ENCODE assay signal across 18 cellular contexts in genomic region chr9:21412109-21412508, GRCh38. TPM values are rescaled to one million over a fixed set of nuclear protein-coding genes. Genes with fewer than 3 reads are reported as not detected.
DNase-seq lines count a peak whose midpoint lies in the region; ATAC-seq, FAIRE-seq and TF ChIP-seq lines count a peak whose summit lies in the region.
"Had no signal": no experiment of that assay in that cellular context is flagged by ENCODE, and none has a peak within 500 bp of the region (broad histone marks: within the 10 kb centered on the region; RNA-seq: fewer than 3 reads in every experiment).

No MANE protein-coding gene starts in this region.

- no peaks in the 10 kb centered on the region for H3K9me3 ChIP-seq in H1 (ENCODE audit: insufficient read depth in 2 of 2, low read depth in 1 of 2, low read length in 1 of 2)
- H3K9me3 ChIP-seq in MM.1S (replicated peaks; ENCODE audit: insufficient read depth, low read length) = no peaks in the 10 kb centered on the region
- H3K9me3 ChIP-seq: colonic mucosa had no signal

- no peaks in the 10 kb centered on the region for H3K9me2 ChIP-seq in MM.1S (replicated peaks; ENCODE audit: insufficient read depth, low read length)

- H2BK20ac ChIP-seq in H1 (ENCODE audit: low read length) = no peak overlapping the region

- no peak overlapping the region for H2BK12ac ChIP-seq in H1 (ENCODE audit: low read depth, low read length)

- CTCF ChIA-PET in H1 (lab: Charles Lee; ENCODE audit: partially characterized antibody) = interaction anchor here (0.8 to 2.0 kb wide), 3 partner anchors 14 to 87 kb away, joined by 3 to 7 read pairs (median 3); no protein-coding TSS in a partner anchor
- CTCF ChIA-PET in activated CD4-positive, alpha-beta T cell treated with anti-CD3 and anti-CD28 coated beads, Interleukin-2, amount 10 ng/mL, durations not matched to agents 7 days and 5 days (lab: Charles Lee) = no interaction called here

- H4K5ac ChIP-seq in H1 (ENCODE audit: insufficient read length, low read depth, low read length) = no peak overlapping the region

- TF ChIP-seq CTCF in H1 (IDR thresholded peaks at IDR 0.05; ENCODE audit: control extremely low read depth in 1 of 3, insufficient read depth in 1 of 3, low read depth in 1 of 3, low read length in 3 of 3) = no peak
- TF ChIP-seq CTCF in MM.1S (IDR thresholded peaks at IDR 0.05; ENCODE audit: low read length) = no peak

- POLR2A ChIA-PET in H1 (lab: Charles Lee; ENCODE audit: partially characterized antibody) = interaction anchor here (0.6 kb wide), 1 partner anchor 15 kb away, joined by 3 read pairs; no protein-coding TSS in a partner anchor
- POLR2A ChIA-PET in activated CD4-positive, alpha-beta T cell treated with anti-CD3 and anti-CD28 coated beads, Interleukin-2, amount 10 ng/mL, durations not matched to agents 7 days and 5 days (lab: Charles Lee) = no interaction called here

- no peak overlapping the region for H3K23ac ChIP-seq in H1 (ENCODE audit: insufficient read length)

- H3K36me3 Mint-ChIP-seq in activated CD4-positive, alpha-beta T cell treated with anti-CD3 and anti-CD28 coated beads, Interleukin-2, amount 10 ng/mL, durations not matched to agents 7 days and 5 days (ENCODE audit: low read depth) = no peaks in the 10 kb centered on the region

- TF ChIP-seq POLR2A in GM18505 (IDR thresholded peaks at IDR 0.05; ENCODE audit: borderline replicate concordance, extremely low read depth, insufficient read depth, insufficient read length) (no peak), H1 (IDR thresholded peaks at IDR 0.05; ENCODE audit: control extremely low read depth in 1 of 2, low read depth in 2 of 2, low read length in 2 of 2) (no peak)

- FAIRE-seq in H1 (lab: Jason Lieb, UNC) = no peak
- FAIRE-seq: HTR-8/SVneo had no signal

- no peak for TF ChIP-seq RAD21 in H1 (IDR thresholded peaks at IDR 0.05 in 1 of 2, conservative IDR thresholded peaks at IDR 0.05 in 1 of 2; ENCODE audit: low read depth in 2 of 2, low read length in 2 of 2)

- H3K4me1 Mint-ChIP-seq in activated CD4-positive, alpha-beta T cell treated with anti-CD3 and anti-CD28 coated beads, Interleukin-2, amount 10 ng/mL, durations not matched to agents 7 days and 5 days = no peaks in the 10 kb centered on the region
- H3K4me1 Mint-ChIP-seq: H9 had no signal

- H4K20me1 ChIP-seq in H1 (replicated peaks in 1 of 2; ENCODE audit: control insufficient read depth in 1 of 2, insufficient read depth in 2 of 2, low read length in 2 of 2) (no peaks in the 10 kb centered on the region), MM.1S (ENCODE audit: insufficient read depth, low read length) (no peaks in the 10 kb centered on the region)

- no peak overlapping the region for H3K4ac ChIP-seq in H1 (replicated peaks; ENCODE audit: insufficient read length, low read depth, low read length)

- H2AK5ac ChIP-seq in H1 (ENCODE audit: low read depth, low read length) = no peak overlapping the region

- no peaks in the 10 kb centered on the region for H3K79me2 ChIP-seq in H1 (ENCODE audit: control insufficient read depth in 1 of 2, insufficient read depth in 2 of 2, low read length in 2 of 2)
- H3K79me2 ChIP-seq in MM.1S (ENCODE audit: low read length) = no peaks in the 10 kb centered on the region

- no peaks in the 10 kb centered on the region for H3K9me3 Mint-ChIP-seq in activated CD4-positive, alpha-beta T cell treated with anti-CD3 and anti-CD28 coated beads, Interleukin-2, amount 10 ng/mL, durations not matched to agents 7 days and 5 days
- H3K9me3 Mint-ChIP-seq: H9 had no signal

- H3K4me2 ChIP-seq in H1 (ENCODE audit: insufficient read depth in 1 of 2, low read depth in 2 of 2, low read length in 2 of 2) = no peak overlapping the region
- H3K4me2 ChIP-seq in MM.1S (ENCODE audit: low read depth, low read length) = no peak overlapping the region

- no peaks in the 10 kb centered on the region for H3K27me3 ChIP-seq in H1 (replicated peaks in 1 of 4; ENCODE audit: control insufficient read depth in 3 of 4, extremely low read depth in 1 of 4, insufficient read depth in 3 of 4, low read length in 3 of 4)
- H3K27me3 ChIP-seq in MM.1S (replicated peaks; ENCODE audit: insufficient read depth, low read length) = no peaks in the 10 kb centered on the region
- H3K27me3 ChIP-seq: colonic mucosa had no signal

- H2AFZ ChIP-seq in H1 (ENCODE audit: low read length) (0 out of 2 replicates have a peak overlapping the region, but pooled peaks have one; percentile 45), MM.1S (ENCODE audit: low read length) (no peak overlapping the region)

- no peak overlapping the region for H4K8ac ChIP-seq in H1 (ENCODE audit: extremely low read depth, insufficient read depth, low read length)

- H3K9ac ChIP-seq in H1 (replicated peaks in 1 of 4; ENCODE audit: extremely low read depth in 1 of 4, low read depth in 3 of 4, low read length in 3 of 4) (no peak overlapping the region), MM.1S (ENCODE audit: low read length) (no peak overlapping the region)

- no peaks in the 10 kb centered on the region for H3K79me1 ChIP-seq in H1 (ENCODE audit: low read depth, low read length)

- no peak overlapping the region for H2BK15ac ChIP-seq in H1 (ENCODE audit: low read length)

- no peak overlapping the region for H3K4me3 ChIP-seq in H1 (ENCODE audit: extremely low read depth in 1 of 4, insufficient read depth in 2 of 4, low read depth in 3 of 4, low read length in 4 of 4)
- H3K4me3 ChIP-seq in MM.1S (ENCODE audit: low read length) = no peak overlapping the region
- H3K4me3 ChIP-seq: colonic mucosa had no signal

- H3F3A ChIP-seq in MM.1S (ENCODE audit: insufficient read depth, low read length) = no peaks in the 10 kb centered on the region

- no peak for DNase-seq in H1 (ENCODE audit: low read depth in 1 of 2, low spot score in 2 of 2)
- no peak for DNase-seq in activated CD4-positive, alpha-beta T cell treated with anti-CD3 and anti-CD28 coated beads, Interleukin-2, amount 10 ng/mL, durations not matched to agents 7 days and 5 days
- no peak for DNase-seq in NCI-H128 (lab: John Stamatoyannopoulos, UW; ENCODE audit: unreplicated experiment)
- no peak for DNase-seq in NCI-H1092 (lab: John Stamatoyannopoulos, UW)
- DNase-seq in MM.1S = no peak
- DNase-seq: colonic mucosa; EL; H9; mesendoderm; NCI-H2081 treated with DMSO at 0.1 percent for 48 hours; NCI-H524; stimulated activated CD4-positive, alpha-beta T cell treated with anti-CD3 and anti-CD28 coated beads, Interleukin-15, amount 100 ng/mL, for 24 hours had no signal

- H3K27me3 Mint-ChIP-seq in activated CD4-positive, alpha-beta T cell treated with anti-CD3 and anti-CD28 coated beads, Interleukin-2, amount 10 ng/mL, durations not matched to agents 7 days and 5 days = peaks cover 25% of the 10 kb centered on the region

- no peak overlapping the region for H2BK120ac ChIP-seq in H1 (replicated peaks; ENCODE audit: low read depth, low read length)

- TF ChIP-seq EP300 in H1 (IDR thresholded peaks at IDR 0.05; ENCODE audit: borderline replicate concordance in 1 of 2, low read depth in 2 of 2, low read length in 2 of 2) = no peak

- WGBS in H1 (ENCODE audit: extremely low coverage in 1 of 2, insufficient coverage in 1 of 2, insufficient read length in 1 of 2, insufficient replicate concordance in 2 of 2, low coverage in 1 of 2, low lambda C conversion rate in 2 of 2, missing lambda C conversion rate in 1 of 2), 2 experiments = 94% methylated on average over 1 of the region's 1 CpG; no CpG with 5 or more reads in 1 of the 2 experiments

- H4K91ac ChIP-seq in H1 (replicated peaks; ENCODE audit: insufficient read length, low read length) = no peak overlapping the region

- no peak overlapping the region for H3K14ac ChIP-seq in H1 (ENCODE audit: insufficient read length)

- ATAC-seq in GM18505 (IDR thresholded peaks at IDR 0.05; ENCODE audit: unreplicated experiment) (peak; percentile 66), GM21576 (IDR thresholded peaks at IDR 0.05; ENCODE audit: unreplicated experiment) (peak; percentile 46), HG03460 (IDR thresholded peaks at IDR 0.05; ENCODE audit: unreplicated experiment) (peak; percentile 58)

- no peaks in the 10 kb centered on the region for H3K36me3 ChIP-seq in H1 (ENCODE audit: control insufficient read depth in 2 of 4, insufficient read depth in 4 of 4, low read length in 3 of 4)
- H3K36me3 ChIP-seq in MM.1S (replicated peaks; ENCODE audit: insufficient read depth, low read length) = no peaks in the 10 kb centered on the region
- H3K36me3 ChIP-seq: colonic mucosa had no signal

- no peak overlapping the region for H3K27ac ChIP-seq in H1 (ENCODE audit: low read depth, low read length)
- no peak overlapping the region for H3K27ac ChIP-seq in MM.1S (ENCODE audit: low read length)
- H3K27ac ChIP-seq: colonic mucosa, VCaP had no signal

- H2BK5ac ChIP-seq in H1 (ENCODE audit: low read depth, low read length) = no peak overlapping the region

- no peak overlapping the region for H3K4me3 Mint-ChIP-seq in activated CD4-positive, alpha-beta T cell treated with anti-CD3 and anti-CD28 coated beads, Interleukin-2, amount 10 ng/mL, durations not matched to agents 7 days and 5 days
- H3K4me3 Mint-ChIP-seq: H9 had no signal

- no peak overlapping the region for H3K27ac Mint-ChIP-seq in activated CD4-positive, alpha-beta T cell treated with anti-CD3 and anti-CD28 coated beads, Interleukin-2, amount 10 ng/mL, durations not matched to agents 7 days and 5 days
- H3K27ac Mint-ChIP-seq: H9 had no signal

- H3K4me1 ChIP-seq in H1 (replicated peaks in 1 of 4; ENCODE audit: control insufficient read depth in 3 of 4, insufficient read depth in 4 of 4, low read length in 3 of 4) (no peaks in the 10 kb centered on the region), MM.1S (ENCODE audit: low read length) (no peaks in the 10 kb centered on the region)
- H3K4me1 ChIP-seq: colonic mucosa had no signal

- H3K18ac ChIP-seq in H1 (ENCODE audit: extremely low read depth, low read length) = no peak overlapping the region

- no peak overlapping the region for H3K56ac ChIP-seq in H1 (replicated peaks; ENCODE audit: insufficient read length, low read depth, low read length)

- no peaks in the 10 kb centered on the region for H3K23me2 ChIP-seq in H1 (ENCODE audit: low read depth, low read length)

RNA-seq across cellular contexts. Expression of gene IFNA8, which starts 3.2 kb away (rescaled TPM):
- not detected in 2 replicates for total RNA-seq in H1 (2021; fragmentation: NEBNext Ultra II Directional; extraction: Animal tissue kit (Norgen Biotek cat#: 25700))
- polyA plus RNA-seq in H1 (2011; rRNA removed) = not detected in 2 replicates
- polyA plus RNA-seq in H1 (2011; cell fraction: cytosol; rRNA removed) = not detected
- polyA plus RNA-seq in H1 (2011; cell fraction: nucleus; rRNA removed) = not detected
- polyA plus RNA-seq in H1 (2012, experiment 1 of 2) = not detected in 4 replicates
- polyA plus RNA-seq in H1 (2012, experiment 2 of 2) = not detected
- polyA plus RNA-seq in H1 (2013, experiment 1 of 2) = not detected
- not detected for polyA plus RNA-seq in H1 (2013, experiment 2 of 2)
- not detected in 2 replicates for polyA minus RNA-seq in H1 (2011; rRNA and poly(A)+ RNA removed)
- not detected for polyA minus RNA-seq in H1 (2011; cell fraction: cytosol; rRNA and poly(A)+ RNA removed)
- not detected for polyA minus RNA-seq in H1 (2011; cell fraction: nucleus; rRNA and poly(A)+ RNA removed)
- total RNA-seq in activated CD4-positive, alpha-beta T cell treated with anti-CD3 and anti-CD28 coated beads, Interleukin-2, amount 10 ng/mL, durations not matched to agents 7 days and 5 days = not detected
- total RNA-seq: colonic mucosa, H9 had no signal
- polyA plus RNA-seq: neural cell had no signal

RNA-seq across cellular contexts. Expression of gene IFNA2, which starts 26.9 kb away (rescaled TPM):
- not detected in 2 replicates for total RNA-seq in H1 (2021; fragmentation: NEBNext Ultra II Directional; extraction: Animal tissue kit (Norgen Biotek cat#: 25700))
- not detected in 2 replicates for polyA plus RNA-seq in H1 (2011; rRNA removed)
- polyA plus RNA-seq in H1 (2011; cell fraction: cytosol; rRNA removed) = not detected
- not detected for polyA plus RNA-seq in H1 (2011; cell fraction: nucleus; rRNA removed)
- not detected in 4 replicates for polyA plus RNA-seq in H1 (2012, experiment 1 of 2)
- polyA plus RNA-seq in H1 (2012, experiment 2 of 2) = not detected
- polyA plus RNA-seq in H1 (2013, experiment 1 of 2) = not detected
- polyA plus RNA-seq in H1 (2013, experiment 2 of 2) = not detected
- polyA minus RNA-seq in H1 (2011; rRNA and poly(A)+ RNA removed) = not detected in 2 replicates
- polyA minus RNA-seq in H1 (2011; cell fraction: cytosol; rRNA and poly(A)+ RNA removed) = not detected
- not detected for polyA minus RNA-seq in H1 (2011; cell fraction: nucleus; rRNA and poly(A)+ RNA removed)
- not detected for total RNA-seq in activated CD4-positive, alpha-beta T cell treated with anti-CD3 and anti-CD28 coated beads, Interleukin-2, amount 10 ng/mL, durations not matched to agents 7 days and 5 days
- total RNA-seq: colonic mucosa, H9 had no signal
- polyA plus RNA-seq: neural cell had no signal

RNA-seq across cellular contexts. Expression of gene IFNA1, which starts 28.1 kb away (rescaled TPM):
- not detected in 2 replicates for total RNA-seq in H1 (2021; fragmentation: NEBNext Ultra II Directional; extraction: Animal tissue kit (Norgen Biotek cat#: 25700))
- not detected in 2 replicates for polyA plus RNA-seq in H1 (2011; rRNA removed)
- polyA plus RNA-seq in H1 (2011; cell fraction: cytosol; rRNA removed) = not detected
- not detected for polyA plus RNA-seq in H1 (2011; cell fraction: nucleus; rRNA removed)
- not detected in 4 replicates for polyA plus RNA-seq in H1 (2012, experiment 1 of 2)
- polyA plus RNA-seq in H1 (2012, experiment 2 of 2) = not detected
- not detected for polyA plus RNA-seq in H1 (2013, experiment 1 of 2)
- polyA plus RNA-seq in H1 (2013, experiment 2 of 2) = not detected
- not detected in 2 replicates for polyA minus RNA-seq in H1 (2011; rRNA and poly(A)+ RNA removed)
- not detected for polyA minus RNA-seq in H1 (2011; cell fraction: cytosol; rRNA and poly(A)+ RNA removed)
- polyA minus RNA-seq in H1 (2011; cell fraction: nucleus; rRNA and poly(A)+ RNA removed) = not detected
- total RNA-seq in activated CD4-positive, alpha-beta T cell treated with anti-CD3 and anti-CD28 coated beads, Interleukin-2, amount 10 ng/mL, durations not matched to agents 7 days and 5 days = not detected
- total RNA-seq: colonic mucosa, H9 had no signal
- polyA plus RNA-seq: neural cell had no signal

RNA-seq across cellular contexts. Expression of gene IFNA13, which starts 44.3 kb away (rescaled TPM):
- not detected in 2 replicates for total RNA-seq in H1 (2021; fragmentation: NEBNext Ultra II Directional; extraction: Animal tissue kit (Norgen Biotek cat#: 25700))
- polyA plus RNA-seq in H1 (2011; rRNA removed) = not detected in 2 replicates
- not detected for polyA plus RNA-seq in H1 (2011; cell fraction: cytosol; rRNA removed)
- not detected for polyA plus RNA-seq in H1 (2011; cell fraction: nucleus; rRNA removed)
- not detected in 4 replicates for polyA plus RNA-seq in H1 (2012, experiment 1 of 2)
- not detected for polyA plus RNA-seq in H1 (2012, experiment 2 of 2)
- polyA plus RNA-seq in H1 (2013, experiment 1 of 2) = not detected
- not detected for polyA plus RNA-seq in H1 (2013, experiment 2 of 2)
- not detected in 2 replicates for polyA minus RNA-seq in H1 (2011; rRNA and poly(A)+ RNA removed)
- not detected for polyA minus RNA-seq in H1 (2011; cell fraction: cytosol; rRNA and poly(A)+ RNA removed)
- not detected for polyA minus RNA-seq in H1 (2011; cell fraction: nucleus; rRNA and poly(A)+ RNA removed)
- not detected for total RNA-seq in activated CD4-positive, alpha-beta T cell treated with anti-CD3 and anti-CD28 coated beads, Interleukin-2, amount 10 ng/mL, durations not matched to agents 7 days and 5 days
- total RNA-seq: colonic mucosa, H9 had no signal
- polyA plus RNA-seq: neural cell had no signal
